ENCODE assay signal across 34 cellular contexts in the genomic region with DNA sequence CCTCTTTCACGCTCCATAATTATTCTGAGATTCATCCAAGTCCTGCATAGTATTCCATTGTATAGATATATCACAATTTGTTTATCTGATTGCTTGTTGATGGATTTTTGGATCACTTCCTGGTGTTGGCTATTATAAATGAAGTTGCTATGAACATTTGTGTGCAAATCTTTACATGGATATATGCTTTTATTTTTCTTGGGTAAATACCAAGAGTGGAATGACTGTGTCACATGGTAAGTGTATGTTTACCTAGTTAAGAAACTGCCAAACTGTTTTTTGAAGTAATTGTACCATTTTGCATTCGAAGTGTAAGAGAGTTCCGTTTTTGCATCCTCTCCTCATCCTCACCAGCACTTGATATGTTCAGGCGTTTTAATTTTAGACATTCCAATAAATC. TPM values are rescaled to one million over a fixed set of nuclear protein-coding genes. Genes with fewer than 3 reads are reported as not detected.
"Had no signal": no experiment of that assay in that cellular context is flagged by ENCODE, and none has a peak within 500 bp of the region (broad histone marks: within the 10 kb centered on the region; RNA-seq: fewer than 3 reads in every experiment).

No MANE protein-coding gene starts in this region.

- H3K4me3 Mint-ChIP-seq: naive thymus-derived CD4-positive, alpha-beta T cell; natural killer cell treated with Interleukin-12 subunit alpha and Interleukin-12 subunit beta and Interleukin-15 and Interleukin-18, amount 100 ng/mL, for 72 hours; stimulated activated naive B cell treated with anti-CD40 and anti-IgM and Interleukin-4, amounts not matched to agents 10 μg/mL and 1 μg/mL and 100 μg/mL, for 72 hours had no signal

- H3K36me3 ChIP-seq: heart right ventricle, left lung, lower lobe of right lung, ovary, right atrium auricular region, right lobe of liver, stomach, thoracic aorta, tibial artery, upper lobe of right lung had no signal

- H3K9me3 Mint-ChIP-seq: natural killer cell treated with Interleukin-12 subunit alpha and Interleukin-12 subunit beta and Interleukin-15 and Interleukin-18, amount 100 ng/mL, for 72 hours; stimulated activated naive B cell treated with anti-CD40 and anti-IgM and Interleukin-4, amounts not matched to agents 10 μg/mL and 1 μg/mL and 100 μg/mL, for 72 hours had no signal

- H3K27ac ChIP-seq: heart right ventricle, hepatocyte, left lung, lower lobe of right lung, ovary, right atrium auricular region, right lobe of liver, stomach, thoracic aorta, tibial artery, upper lobe of right lung had no signal

- H3K4me1 Mint-ChIP-seq: naive thymus-derived CD4-positive, alpha-beta T cell; stimulated activated naive B cell treated with anti-CD40 and anti-IgM and Interleukin-4, amounts not matched to agents 10 μg/mL and 1 μg/mL and 100 μg/mL, for 72 hours had no signal

- H3K27ac Mint-ChIP-seq: naive thymus-derived CD4-positive, alpha-beta T cell; natural killer cell treated with Interleukin-12 subunit alpha and Interleukin-12 subunit beta and Interleukin-15 and Interleukin-18, amount 100 ng/mL, for 72 hours; progenitor cell of endocrine pancreas; stimulated activated naive B cell treated with anti-CD40 and anti-IgM and Interleukin-4, amounts not matched to agents 10 μg/mL and 1 μg/mL and 100 μg/mL, for 72 hours had no signal

- DNase-seq: heart right ventricle; kidney glomerular epithelial cell; left cardiac atrium; left lung; lower lobe of right lung; mammary epithelial cell; mesenchymal stem cell; naive thymus-derived CD4-positive, alpha-beta T cell; ovary; right lobe of liver; stimulated activated CD4-positive, alpha-beta T cell treated with anti-CD3 and anti-CD28 coated beads, Interleukin-12 subunit alpha, Interleukin-12 subunit beta, amount 100 ng/mL, for 4 hours; stimulated activated CD4-positive, alpha-beta T cell treated with anti-CD3 and anti-CD28 coated beads, Interleukin-15, amount 100 ng/mL, for 24 hours; stimulated activated CD4-positive, alpha-beta T cell treated with anti-CD3 and anti-CD28 coated beads, Interleukin-2, amount 100 ng/mL, for 24 hours; stimulated activated CD4-positive, alpha-beta T cell treated with anti-CD3 and anti-CD28 coated beads, Interleukin-4, amount 100 ng/mL, for 1 hour; stimulated activated naive B cell treated with anti-CD40 and anti-IgM and Interleukin-4, amounts not matched to agents 10 μg/mL and 1 μg/mL and 100 μg/mL, for 72 hours; stimulated activated naive CD8-positive, alpha-beta T cell treated with anti-CD3 and anti-CD28 coated beads, Interleukin-15, Interleukin-2, amounts not matched to agents 100 U/mL and 50 U/mL, for 24 hours; stomach; tibial artery; trophoblast cell; upper lobe of right lung had no signal

- ATAC-seq: heart right ventricle; left cardiac atrium; left lung; lower lobe of right lung; naive thymus-derived CD4-positive, alpha-beta T cell; natural killer cell treated with Interleukin-12 subunit alpha and Interleukin-12 subunit beta and Interleukin-15 and Interleukin-18, amount 100 ng/mL, for 72 hours; right lobe of liver; stimulated activated naive B cell treated with anti-CD40 and anti-IgM and Interleukin-4, amounts not matched to agents 10 μg/mL and 1 μg/mL and 100 μg/mL, for 72 hours; stimulated activated naive CD8-positive, alpha-beta T cell treated with anti-CD3 and anti-CD28 coated beads, Interleukin-15, Interleukin-2, amounts not matched to agents 100 U/mL and 50 U/mL, for 24 hours; upper lobe of right lung had no signal

- FAIRE-seq: keratinocyte, urothelium cell line had no signal

- H3K79me2 ChIP-seq: hepatocyte had no signal

- H3K36me3 Mint-ChIP-seq: natural killer cell treated with Interleukin-12 subunit alpha and Interleukin-12 subunit beta and Interleukin-15 and Interleukin-18, amount 100 ng/mL, for 72 hours; stimulated activated naive B cell treated with anti-CD40 and anti-IgM and Interleukin-4, amounts not matched to agents 10 μg/mL and 1 μg/mL and 100 μg/mL, for 72 hours had no signal

- H3K4me3 ChIP-seq: heart right ventricle, hepatocyte, left lung, lower lobe of right lung, ovary, right atrium auricular region, right lobe of liver, stomach, thoracic aorta, tibial artery, upper lobe of right lung had no signal

- H2AFZ ChIP-seq: hepatocyte had no signal

- H3K4me1 ChIP-seq: heart right ventricle, left lung, lower lobe of right lung, right atrium auricular region, right lobe of liver, stomach, tibial artery, upper lobe of right lung had no signal

- H3K9me3 ChIP-seq: heart right ventricle, left lung, lower lobe of right lung, ovary, right atrium auricular region, right lobe of liver, thoracic aorta, tibial artery, upper lobe of right lung had no signal

- H3K27me3 ChIP-seq: ovary, right atrium auricular region, right lobe of liver, tibial artery had no signal

RNA-seq across cellular contexts. Expression of gene ROPN1, which starts 34.6 kb away (rescaled TPM):
- total RNA-seq: hepatocyte; left lung; liver; lower lobe of right lung; myocyte; naive thymus-derived CD4-positive, alpha-beta T cell; natural killer cell treated with Interleukin-12 subunit alpha and Interleukin-12 subunit beta and Interleukin-15 and Interleukin-18, amount 100 ng/mL, for 72 hours; omental fat pad; ovary; progenitor cell of endocrine pancreas; pulmonary artery endothelial cell; renal cortical epithelial cell; right atrium auricular region; right lobe of liver; skeletal muscle tissue; thoracic aorta; upper lobe of right lung had no signal
- polyA plus RNA-seq: hepatocyte; liver; naive thymus-derived CD4-positive, alpha-beta T cell; neural cell; ovary had no signal
